In genomic region chr9:112308576-112308975, GRCh38 we compare ENCODE assay signal across 10 cellular contexts. TPM values are rescaled to one million over a fixed set of nuclear protein-coding genes. Genes with fewer than 3 reads are reported as not detected.
DNase-seq lines count a peak whose midpoint lies in the region; ATAC-seq and TF ChIP-seq lines count a peak whose summit lies in the region.
"Had no signal": no experiment of that assay in that cellular context is flagged by ENCODE, and none has a peak within 500 bp of the region (broad histone marks: within the 10 kb centered on the region; RNA-seq: fewer than 3 reads in every experiment).

No MANE protein-coding gene starts in this region.

- H3K27me3 ChIP-seq in SJCRH30 (no peaks in the 10 kb centered on the region), right lobe of liver (no peaks in the 10 kb centered on the region)

- 21% methylated on average over 5 of the region's 5 CpGs for WGBS in right lobe of liver (ENCODE audit: insufficient coverage, low coverage, low lambda C conversion rate, missing lambda C conversion rate)

- no peak for TF ChIP-seq CTCF in right lobe of liver (IDR thresholded peaks at IDR 0.05)
- no peak for TF ChIP-seq CTCF in osteocyte (IDR thresholded peaks at IDR 0.05)

- H3K36me3 Mint-ChIP-seq in osteocyte (ENCODE audit: unreplicated experiment) = peaks cover 3% of the 10 kb centered on the region

- H3K27ac Mint-ChIP-seq in osteocyte (ENCODE audit: unreplicated experiment) = no peak overlapping the region

- H3K4me3 Mint-ChIP-seq in osteocyte (ENCODE audit: unreplicated experiment) = no peak overlapping the region

- peak; percentile 66 for DNase-seq in DMS153 treated with DMSO at 0.1 percent for 48 hours (lab: John Stamatoyannopoulos, UW; ENCODE audit: unreplicated experiment)
- peak; percentile 80 to 95 for DNase-seq in NCI-H2081 (lab: John Stamatoyannopoulos, UW)
- peak; percentile 52 to 63 for DNase-seq in SJCRH30
- DNase-seq in right lobe of liver = no peak
- DNase-seq in activated CD4-positive, alpha-beta T cell treated with anti-CD3 and anti-CD28 coated beads for 4 hours = no peak
- no peak for DNase-seq in osteocyte (ENCODE audit: extremely low spot score, unreplicated experiment)
- DNase-seq in NOMO-1 (lab: John Stamatoyannopoulos, UW; ENCODE audit: unreplicated experiment in 2 of 2) = no peak
- DNase-seq in stimulated activated CD4-positive, alpha-beta T cell treated with anti-CD3 and anti-CD28 coated beads, Interleukin-2, amount 100 ng/mL, for 24 hours = no peak
- DNase-seq: activated CD4-positive, alpha-beta T cell treated with anti-CD3 and anti-CD28 coated beads for 48 hours; activated naive CD4-positive, alpha-beta T cell had no signal

- H3K27me3 Mint-ChIP-seq in osteocyte (ENCODE audit: unreplicated experiment) = no peaks in the 10 kb centered on the region

- H3K9me3 ChIP-seq in SJCRH30 (replicated peaks) (no peaks in the 10 kb centered on the region), right lobe of liver (no peaks in the 10 kb centered on the region)

- peaks cover 10% of the 10 kb centered on the region for H3K4me1 Mint-ChIP-seq in osteocyte (ENCODE audit: unreplicated experiment)

- H3K4me3 ChIP-seq in SJCRH30 (no peak overlapping the region), right lobe of liver (no peak overlapping the region)

- no peaks in the 10 kb centered on the region for H3K9me3 Mint-ChIP-seq in osteocyte (ENCODE audit: unreplicated experiment)

- ATAC-seq in right lobe of liver = peak; percentile 86 to 89 (median 88)

- TF ChIP-seq POLR2A in right lobe of liver (IDR thresholded peaks at IDR 0.05) = no peak

- H3K36me3 ChIP-seq in SJCRH30 = no peaks in the 10 kb centered on the region
- H3K36me3 ChIP-seq in right lobe of liver = no peaks in the 10 kb centered on the region

- H3K27ac ChIP-seq in SJCRH30 = no peak overlapping the region
- no peak overlapping the region for H3K27ac ChIP-seq in right lobe of liver

- H3K4me1 ChIP-seq in SJCRH30 (peaks cover 3% of the 10 kb centered on the region), right lobe of liver (peaks cover 0 to 11% (median 3%) of the 10 kb centered on the region in 4 donors)

- intact Hi-C loops in right lobe of liver (cut with DNase I) = no loop called here

RNA-seq across cellular contexts. Expression of gene PTBP3, which starts 24.8 kb away (rescaled TPM):
- 65.7 and 73.0 TPM in 2 replicates for total RNA-seq in SJCRH30 (2014; rRNA removed; shearing (Covaris generic))
- total RNA-seq in right lobe of liver (10 to 100 TPM; 16.3 to 29.9 (median 19.3) TPM), osteocyte (47.6 and 58.9 TPM in 2 replicates)

Comparison
In these comparisons a context has a peak if more than half of its experiments do, and no peak if none do; other contexts are left out.
1. DNase-seq: peak in DMS153 treated with DMSO at 0.1 percent for 48 hours (single experiment), NCI-H2081 (2 of 2) and SJCRH30 (2 of 2); none in right lobe of liver (0 of 3), activated CD4-positive, alpha-beta T cell treated with anti-CD3 and anti-CD28 coated beads for 4 hours (0 of 2), osteocyte (single experiment), NOMO-1 (0 of 2) and stimulated activated CD4-positive, alpha-beta T cell treated with anti-CD3 and anti-CD28 coated beads, Interleukin-2, amount 100 ng/mL, for 24 hours (0 of 2).